17 cellular contexts compared by ENCODE assay signal in genomic region chr22:33568934-33569496, GRCh38.
A peak's percentile ranks its signal among the peaks of the same experiment; 100 is the strongest.
DNase-seq lines count a peak whose midpoint lies in the region; TF ChIP-seq lines count a peak whose summit lies in the region.
"Had no signal": no experiment of that assay in that cellular context is flagged by ENCODE, and none has a peak within 500 bp of the region (broad histone marks: within the 10 kb centered on the region; RNA-seq: fewer than 3 reads in every experiment).

No MANE protein-coding gene starts in this region.

- DNase-seq in NAMALWA (ENCODE audit: low spot score) (peak; percentile 50), progenitor cell of endocrine pancreas (ENCODE audit: low spot score, unreplicated experiment) (no peak), iPS-NIHi7 (ENCODE audit: extremely low spot score) (no peak), HAP-1 (ENCODE audit: low spot score in 2 of 2) (no peak)
- no peak for DNase-seq in activated effector memory CD4-positive, alpha-beta T cell treated with anti-CD3 and anti-CD28 coated beads, Interleukin-2, amount 50 U/mL, for 16 hours
- DNase-seq: activated CD8-positive, alpha-beta memory T cell treated with anti-CD3 and anti-CD28 coated beads for 24 hours; effector memory CD4-positive, alpha-beta T cell; hypothalamus; left lung; NCI-H345; SHP77; T-helper 2 cell; thyroid gland had no signal

- no peak for TF ChIP-seq CTCF in GM12875 (IDR thresholded peaks at IDR 0.05; ENCODE audit: borderline replicate concordance, insufficient read depth, low read depth, low read length)
- TF ChIP-seq CTCF in progenitor cell of endocrine pancreas (IDR thresholded peaks at IDR 0.05; ENCODE audit: unreplicated experiment), result no peak

- H3K9me3 ChIP-seq in iPS-20b (ENCODE audit: insufficient read depth, low read depth, low read length) (no peaks in the 10 kb centered on the region), HAP-1 (no peaks in the 10 kb centered on the region)
- H3K9me3 ChIP-seq: left lung, thyroid gland had no signal

- H3K4me1 ChIP-seq in iPS-20b (ENCODE audit: insufficient read depth, low read length) (peaks cover 21% of the 10 kb centered on the region), HAP-1 (no peaks in the 10 kb centered on the region)
- H3K4me1 ChIP-seq: left lung, thyroid gland had no signal

- H3K9me3 Mint-ChIP-seq in progenitor cell of endocrine pancreas (ENCODE audit: low read depth), result no peaks in the 10 kb centered on the region
- H3K9me3 Mint-ChIP-seq: activated T-helper 17 cell treated with anti-CD3 and anti-CD28 coated beads, Interleukin-2, amount 50 U/mL, for 72 hours; central memory CD8-positive, alpha-beta T cell had no signal

- H3K36me3 Mint-ChIP-seq in progenitor cell of endocrine pancreas (ENCODE audit: insufficient read depth), result peaks cover 18% of the 10 kb centered on the region

- H3K36me3 ChIP-seq in iPS-20b (ENCODE audit: insufficient read depth, low read depth, low read length), result no peaks in the 10 kb centered on the region
- no peaks in the 10 kb centered on the region for H3K36me3 ChIP-seq in HAP-1 (replicated peaks)
- H3K36me3 ChIP-seq: left lung, thyroid gland had no signal

- H3K27me3 Mint-ChIP-seq in progenitor cell of endocrine pancreas, result no peaks in the 10 kb centered on the region
- H3K27me3 Mint-ChIP-seq: activated T-helper 17 cell treated with anti-CD3 and anti-CD28 coated beads, Interleukin-2, amount 50 U/mL, for 72 hours; central memory CD8-positive, alpha-beta T cell had no signal

- no peaks in the 10 kb centered on the region for H3K27me3 ChIP-seq in iPS-20b (ENCODE audit: insufficient read depth, low read length)
- H3K27me3 ChIP-seq in HAP-1 (ENCODE audit: low read depth), result no peaks in the 10 kb centered on the region
- H3K27me3 ChIP-seq: left lung, thyroid gland had no signal

- no peak overlapping the region for H3K4me3 Mint-ChIP-seq in progenitor cell of endocrine pancreas (ENCODE audit: low read depth)
- H3K4me3 Mint-ChIP-seq: activated T-helper 17 cell treated with anti-CD3 and anti-CD28 coated beads, Interleukin-2, amount 50 U/mL, for 72 hours; central memory CD8-positive, alpha-beta T cell had no signal

- peak overlapping the region; percentile 39 for H3K27ac ChIP-seq in iPS-20b (ENCODE audit: low read length)
- H3K27ac ChIP-seq: left lung, thyroid gland had no signal

- H3K4me3 ChIP-seq in GM12875 (ENCODE audit: low read depth, low read length), result peak overlapping the region; percentile 16
- peak overlapping the region; percentile 52; the same call in 1 of the 2 replicates for H3K4me3 ChIP-seq in iPS-20b (ENCODE audit: low read length)
- H3K4me3 ChIP-seq in HAP-1, result no peak overlapping the region
- H3K4me3 ChIP-seq: left lung, thyroid gland had no signal

- peaks cover 33% of the 10 kb centered on the region for H3K4me1 Mint-ChIP-seq in progenitor cell of endocrine pancreas (ENCODE audit: low read depth)
- H3K4me1 Mint-ChIP-seq: central memory CD8-positive, alpha-beta T cell had no signal

- H3K27ac Mint-ChIP-seq in progenitor cell of endocrine pancreas, result peak overlapping the region; percentile 20
- H3K27ac Mint-ChIP-seq: activated T-helper 17 cell treated with anti-CD3 and anti-CD28 coated beads, Interleukin-2, amount 50 U/mL, for 72 hours had no signal

- peak overlapping the region; percentile 9; the same call in 1 of the 2 replicates for H3K9ac ChIP-seq in iPS-20b (ENCODE audit: low read depth, low read length)

- in situ Hi-C loops in HAP-1 (cut with MboI; ENCODE audit: low sequenced_read_pairs), result no loop called here
